ENCODE assay signal across 18 cellular contexts in genomic region chr11:84930863-84931262, GRCh38.
"Had no signal": no experiment of that assay in that cellular context is flagged by ENCODE, and none has a peak within 500 bp of the region (broad histone marks: within the 10 kb centered on the region; RNA-seq: fewer than 3 reads in every experiment).

No MANE protein-coding gene starts in this region.

- H3K27me3 Mint-ChIP-seq: effector memory CD8-positive, alpha-beta T cell; naive thymus-derived CD4-positive, alpha-beta T cell had no signal

- H3K4me3 Mint-ChIP-seq: activated T-helper 1 cell treated with anti-CD3 and anti-CD28 coated beads, Interleukin-12 subunit alpha, Interleukin-12 subunit beta, Interleukin-2, Interleukin-4 antibody, amounts not matched to agents 30 ng/mL and 10 ng/mL and 1 ng/mL, durations not matched to agents 14 hours and 24 hours and 36 hours; effector memory CD8-positive, alpha-beta T cell; immature natural killer cell; naive thymus-derived CD4-positive, alpha-beta T cell; stimulated activated naive CD8-positive, alpha-beta T cell treated with anti-CD3 and anti-CD28 coated beads, Interleukin-15, Interleukin-2, amounts not matched to agents 100 ng/mL and 50 ng/mL, for 24 hours had no signal

- H3K36me3 Mint-ChIP-seq: immature natural killer cell had no signal

- H3K27ac Mint-ChIP-seq: activated naive CD4-positive, alpha-beta T cell treated with anti-CD3 and anti-CD28 coated beads, Interleukin-2, amount 50 U/mL, for 72 hours; activated T-helper 1 cell treated with anti-CD3 and anti-CD28 coated beads, Interleukin-12 subunit alpha, Interleukin-12 subunit beta, Interleukin-2, Interleukin-4 antibody, amounts not matched to agents 30 ng/mL and 10 ng/mL and 1 ng/mL, durations not matched to agents 14 hours and 24 hours and 36 hours; effector memory CD8-positive, alpha-beta T cell; immature natural killer cell; naive thymus-derived CD4-positive, alpha-beta T cell; stimulated activated naive CD8-positive, alpha-beta T cell treated with anti-CD3 and anti-CD28 coated beads, Interleukin-15, Interleukin-2, amounts not matched to agents 100 ng/mL and 50 ng/mL, for 24 hours had no signal

- DNase-seq: activated CD4-positive, alpha-beta T cell treated with anti-CD3 and anti-CD28 coated beads, Interleukin-2, amount 50 U/mL, for 1 hour; activated CD4-positive, CD25-positive, alpha-beta regulatory T cell treated with anti-CD3 and anti-CD28 coated beads, Interleukin-2, amount 50 U/mL, for 72 hours; activated gamma-delta T cell treated with Interleukin-2 at 50 U/mL for 16 hours; adrenal gland; body of pancreas; effector memory CD8-positive, alpha-beta T cell; immature natural killer cell; kidney glomerular epithelial cell; left ventricle myocardium inferior; mucosa of descending colon; naive thymus-derived CD4-positive, alpha-beta T cell; right cardiac atrium; stimulated activated CD4-positive, alpha-beta T cell treated with anti-CD3 and anti-CD28 coated beads, Interleukin-2, amount 100 ng/mL, for 24 hours; T-helper 9 cell; trophoblast cell had no signal

- ATAC-seq: activated naive CD4-positive, alpha-beta T cell treated with anti-CD3 and anti-CD28 coated beads, Interleukin-2, amount 50 U/mL, for 72 hours; body of pancreas; effector memory CD8-positive, alpha-beta T cell; mucosa of descending colon; naive thymus-derived CD4-positive, alpha-beta T cell; right cardiac atrium had no signal

- H3K4me1 Mint-ChIP-seq: immature natural killer cell; naive thymus-derived CD4-positive, alpha-beta T cell had no signal
